In genomic region chr12:88391556-88391955, GRCh38 we compare ENCODE assay signal across 10 cellular contexts.
DNase-seq lines count a peak whose midpoint lies in the region; ATAC-seq and TF ChIP-seq lines count a peak whose summit lies in the region.
"Had no signal": no experiment of that assay in that cellular context is flagged by ENCODE, and none has a peak within 500 bp of the region (broad histone marks: within the 10 kb centered on the region; RNA-seq: fewer than 3 reads in every experiment).

No MANE protein-coding gene starts in this region.

- no peak overlapping the region for H2BK15ac ChIP-seq in H9 (ENCODE audit: low read depth, low read length)

- H3K18ac ChIP-seq in H9 (ENCODE audit: insufficient read length, low read depth, low read length): no peak overlapping the region

- H3K79me2 ChIP-seq in H9 (ENCODE audit: insufficient read depth, low read length): no peaks in the 10 kb centered on the region

- H3K27me3 Mint-ChIP-seq in activated naive CD4-positive, alpha-beta T cell treated with anti-CD3 and anti-CD28 coated beads for 36 hours (ENCODE audit: low read depth): no peaks in the 10 kb centered on the region
- no peaks in the 10 kb centered on the region for H3K27me3 Mint-ChIP-seq in H9 (ENCODE audit: low read depth)

- peak; percentile 42 for ATAC-seq in HG03460 (IDR thresholded peaks at IDR 0.05; ENCODE audit: unreplicated experiment)

- DNase-seq in activated naive CD4-positive, alpha-beta T cell treated with anti-CD3 and anti-CD28 coated beads for 36 hours: peak; percentile 6
- no peak for DNase-seq in activated naive CD4-positive, alpha-beta T cell (lab: John Stamatoyannopoulos, UW)
- DNase-seq in brain pericyte (ENCODE audit: low read depth, low spot score) (peak; percentile 61), NCI-H2196 treated with DMSO at 0.1 percent for 48 hours (lab: John Stamatoyannopoulos, UW; ENCODE audit: unreplicated experiment) (no peak), H9 (no peak), hypothalamus (lab: John Stamatoyannopoulos, UW) (no peak)
- DNase-seq in stimulated activated CD4-positive, alpha-beta T cell treated with anti-CD3 and anti-CD28 coated beads, Interleukin-4, amount 100 ng/mL, for 4 hours: no peak

- H2AK5ac ChIP-seq in H9 (ENCODE audit: insufficient read length, low read length): no peak overlapping the region

- H4K20me1 ChIP-seq in H9 (ENCODE audit: control insufficient read depth, insufficient read depth, insufficient read length): no peaks in the 10 kb centered on the region

- H3K56ac ChIP-seq in H9 (ENCODE audit: insufficient read length, low read depth, low read length): no peak overlapping the region

- no peak for TF ChIP-seq CTCF in H9 (conservative IDR thresholded peaks at IDR 0.05)

- no peaks in the 10 kb centered on the region for H3K4me1 ChIP-seq in H9 (ENCODE audit: insufficient read depth, low read length)
- H3K4me1 ChIP-seq: adrenal gland had no signal

- no peak overlapping the region for H3K23ac ChIP-seq in H9 (ENCODE audit: insufficient read length, low read depth, low read length)

- H2BK12ac ChIP-seq in H9 (ENCODE audit: insufficient read length, low read depth, low read length): no peak overlapping the region

- H3K27ac Mint-ChIP-seq in activated naive CD4-positive, alpha-beta T cell treated with anti-CD3 and anti-CD28 coated beads for 36 hours: no peak overlapping the region
- no peak overlapping the region for H3K27ac Mint-ChIP-seq in H9

- no peaks in the 10 kb centered on the region for H3K9me3 ChIP-seq in H9 (ENCODE audit: control insufficient read depth, low read depth, low read length)
- H3K9me3 ChIP-seq: adrenal gland had no signal

- H3K27ac ChIP-seq in H9 (ENCODE audit: insufficient read length, low read depth, low read length): no peak overlapping the region
- H3K27ac ChIP-seq: adrenal gland, C4-2B had no signal

- no CpG with 5 or more reads among the region's 1 CpG for WGBS in H9 (ENCODE audit: extremely low coverage, insufficient read length, low lambda C conversion rate)

- H3K27me3 ChIP-seq in H9 (ENCODE audit: insufficient read depth, low read length): no peaks in the 10 kb centered on the region
- H3K27me3 ChIP-seq: adrenal gland had no signal

- CTCF ChIA-PET in activated naive CD4-positive, alpha-beta T cell treated with anti-CD3 and anti-CD28 coated beads for 36 hours (lab: Charles Lee): no interaction called here

- no peak overlapping the region for H3K4ac ChIP-seq in H9 (ENCODE audit: low read depth, low read length)

- H2AFZ ChIP-seq in H9 (ENCODE audit: low read length): no peak overlapping the region

- no peak overlapping the region for H3K4me2 ChIP-seq in H9 (ENCODE audit: insufficient read depth, insufficient read length, low read length)

- peaks cover 3% of the 10 kb centered on the region for H3K9me3 Mint-ChIP-seq in activated naive CD4-positive, alpha-beta T cell treated with anti-CD3 and anti-CD28 coated beads for 36 hours
- H3K9me3 Mint-ChIP-seq in H9: peaks cover 0 to 10% of the 10 kb centered on the region in 2 experiments; a peak in 2 of 5 replicates

- no peak overlapping the region for H3K4me3 Mint-ChIP-seq in activated naive CD4-positive, alpha-beta T cell treated with anti-CD3 and anti-CD28 coated beads for 36 hours
- no peak overlapping the region for H3K4me3 Mint-ChIP-seq in H9

- no peak overlapping the region for H2BK120ac ChIP-seq in H9 (ENCODE audit: low read depth, low read length, poor library complexity, severe bottlenecking)

- no peak overlapping the region for H2BK20ac ChIP-seq in H9 (ENCODE audit: low read depth, low read length, poor library complexity, severe bottlenecking)

- no peak overlapping the region for H2BK5ac ChIP-seq in H9 (ENCODE audit: insufficient read length, low read length)

- intact Hi-C loops in activated naive CD4-positive, alpha-beta T cell treated with anti-CD3 and anti-CD28 coated beads for 36 hours (cut with micrococcal nuclease): loop anchor here (1.0 to 5.0 kb wide), 4 partner anchors 92 to 354 kb away; partner anchors contain the start of genes CEP290 and TMTC3

- no peaks in the 10 kb centered on the region for H3K79me1 ChIP-seq in H9 (ENCODE audit: insufficient read depth, low read depth, low read length, poor library complexity, severe bottlenecking)

- no peak overlapping the region for H4K5ac ChIP-seq in H9 (ENCODE audit: insufficient read length, low read depth, low read length)

- no peak overlapping the region for H4K91ac ChIP-seq in H9 (ENCODE audit: insufficient read length, low read depth, low read length)

- H3T11ph ChIP-seq in H9 (ENCODE audit: low read length): no peak overlapping the region

- no peak overlapping the region for H3K9ac ChIP-seq in H9 (ENCODE audit: extremely low read depth, insufficient read length, low read length)

- no peaks in the 10 kb centered on the region for H3K36me3 Mint-ChIP-seq in activated naive CD4-positive, alpha-beta T cell treated with anti-CD3 and anti-CD28 coated beads for 36 hours (ENCODE audit: low read depth)
- H3K36me3 Mint-ChIP-seq in H9 (ENCODE audit: insufficient read depth in 1 of 3, low read depth in 3 of 3): peaks cover 0 to 4% (median 0%) of the 10 kb centered on the region in 3 experiments; a peak in 3 of 7 replicates

- H4K8ac ChIP-seq in H9 (replicated peaks; ENCODE audit: insufficient read length, low read depth, low read length): no peak overlapping the region

- H3K14ac ChIP-seq in H9 (ENCODE audit: insufficient read depth, low read length): no peak overlapping the region

- H3K23me2 ChIP-seq in H9 (ENCODE audit: insufficient read length, low read depth, low read length, poor library complexity, severe bottlenecking): no peaks in the 10 kb centered on the region

- no peaks in the 10 kb centered on the region for H3K4me1 Mint-ChIP-seq in activated naive CD4-positive, alpha-beta T cell treated with anti-CD3 and anti-CD28 coated beads for 36 hours (ENCODE audit: low read depth)
- H3K4me1 Mint-ChIP-seq in H9: no peaks in the 10 kb centered on the region

Comparison
In these comparisons a context has a peak if more than half of its experiments do, and no peak if none do; other contexts are left out.
1. DNase-seq: peak in activated naive CD4-positive, alpha-beta T cell treated with anti-CD3 and anti-CD28 coated beads for 36 hours (single experiment) and brain pericyte (single experiment); none in activated naive CD4-positive, alpha-beta T cell (0 of 4), NCI-H2196 treated with DMSO at 0.1 percent for 48 hours (single experiment), H9 (single experiment), stimulated activated CD4-positive, alpha-beta T cell treated with anti-CD3 and anti-CD28 coated beads, Interleukin-4, amount 100 ng/mL, for 4 hours (0 of 2) and hypothalamus (0 of 51).